8 cellular contexts compared by ENCODE assay signal in the genomic region with DNA sequence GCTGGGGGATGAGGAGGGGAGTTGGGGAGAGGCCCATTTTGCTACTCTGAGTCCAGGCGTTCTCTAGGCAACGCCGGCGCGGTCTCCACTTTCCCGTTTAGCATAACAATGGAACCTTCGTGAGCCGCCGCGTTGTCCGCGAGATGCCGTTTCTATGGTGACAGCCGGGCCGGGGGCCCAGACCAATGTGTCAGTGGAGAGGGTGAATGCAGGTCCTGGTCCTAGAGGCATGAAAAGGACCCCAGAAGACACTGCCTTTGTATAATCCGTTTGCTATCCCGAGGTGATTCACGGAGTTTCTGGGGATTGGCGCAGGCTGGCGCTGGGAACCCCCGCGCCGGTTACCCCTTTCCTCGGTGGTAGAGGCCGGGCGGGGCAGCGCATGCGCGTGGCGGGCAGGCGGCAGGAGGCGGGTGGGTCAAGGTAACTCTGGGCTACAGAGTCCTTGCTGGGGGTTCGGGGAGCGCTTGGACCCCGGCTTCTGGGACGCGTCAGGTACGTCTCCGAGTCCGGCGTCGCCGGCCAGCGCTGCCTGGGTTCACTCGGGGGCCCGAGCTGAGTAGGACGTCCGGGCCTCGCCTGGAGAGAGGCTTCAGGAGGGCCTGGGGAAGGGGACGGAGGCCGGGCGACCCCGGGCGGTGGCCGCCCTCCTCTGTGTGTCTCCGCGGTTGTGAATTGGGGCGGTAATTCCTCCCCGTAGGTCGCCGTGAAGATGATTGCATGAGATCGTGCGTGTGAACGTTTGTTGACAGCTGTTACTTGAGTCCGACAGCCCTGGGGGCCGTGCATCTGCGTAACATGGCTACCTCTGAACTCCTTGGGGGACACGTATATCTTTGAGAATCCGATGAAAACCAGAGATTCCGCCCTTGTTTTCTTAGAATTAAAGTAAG.
DNase-seq lines count a peak whose midpoint lies in the region; ATAC-seq and TF ChIP-seq lines count a peak whose summit lies in the region.

Gene CBY1, plus strand, starts transcription at position 383 of the 893 bp plus-strand sequence. CDS start 11,417 bp downstream, outside the sequence.
Gene FAM227A, minus strand, starts transcription at position 137 of the 893 bp plus-strand sequence. CDS start 6,224 bp downstream, outside the sequence.

- DNase-seq in AML-193 (lab: John Stamatoyannopoulos, UW): peak; percentile 78
- peak; percentile 80 for DNase-seq in NCI-H510A treated with DMSO at 0.1 percent for 48 hours (lab: John Stamatoyannopoulos, UW)
- DNase-seq in activated CD4-positive, alpha-beta T cell treated with anti-CD3 and anti-CD28 coated beads for 48 hours: peak; percentile 88
- DNase-seq in kidney tubule cell (ENCODE audit: low spot score): peak; percentile 91
- peak; percentile 72 to 76 for DNase-seq in stimulated activated CD4-positive, alpha-beta T cell treated with anti-CD3 and anti-CD28 coated beads, Interleukin-15, amount 100 ng/mL, for 48 hours (ENCODE audit: low read depth in 2 of 2)

- peak within 1 kb of the TSS; percentile 100 for H3K27ac ChIP-seq in cingulate gyrus (ENCODE audit: low read depth, low read length)

- peak; percentile 62 for TF ChIP-seq POLR2A in GM19193 (IDR thresholded peaks at IDR 0.05; ENCODE audit: extremely low read depth, insufficient read depth, insufficient read length)

- peak; percentile 82 for ATAC-seq in HG03439 (IDR thresholded peaks at IDR 0.05; ENCODE audit: unreplicated experiment)

Comparison
In these comparisons a context has a peak if more than half of its experiments do, and no peak if none do; other contexts are left out.
1. Peak in every context shown above with its lines: DNase-seq, ATAC-seq and H3K27ac ChIP-seq.